Comparison of ENCODE assay signal across 21 cellular contexts in genomic region chr7:42218248-42218647, GRCh38. TPM values are rescaled to one million over a fixed set of nuclear protein-coding genes. Genes with fewer than 3 reads are reported as not detected.
"Had no signal": no experiment of that assay in that cellular context is flagged by ENCODE, and none has a peak within 500 bp of the region (broad histone marks: within the 10 kb centered on the region; RNA-seq: fewer than 3 reads in every experiment).

No MANE protein-coding gene starts in this region.

- DNase-seq: activated B cell treated with CpG ODN at 0.5 μM for 24 hours; activated CD4-positive, alpha-beta T cell treated with anti-CD3 and anti-CD28 coated beads for 36 hours; activated CD4-positive, alpha-beta T cell treated with anti-CD3 and anti-CD28 coated beads, Interleukin-2, amount 50 U/mL, for 4 hours; activated CD8-positive, alpha-beta memory T cell treated with anti-CD3 and anti-CD28 coated beads for 24 hours; activated CD8-positive, alpha-beta memory T cell treated with anti-CD3 and anti-CD28 coated beads, Interleukin-2, amount 50 U/mL, for 4 hours; activated naive CD4-positive, alpha-beta T cell; activated T-cell treated with anti-CD3 and anti-CD28 coated beads, Interleukin-2, amount 50 U/mL, for 4 hours; amniotic stem cell; cerebellar nuclear complex; foreskin fibroblast; naive B cell; stimulated activated CD4-positive, alpha-beta T cell treated with anti-CD3 and anti-CD28 coated beads, Interleukin-12 subunit alpha, Interleukin-12 subunit beta, amount 100 ng/mL, for 4 hours; stimulated activated naive CD8-positive, alpha-beta T cell treated with anti-CD3 and anti-CD28 coated beads, Interleukin-15, amount 100 ng/mL, for 72 hours; T1000 had no signal

- H3K4me1 Mint-ChIP-seq: activated B cell treated with CpG ODN at 0.5 μM for 24 hours; activated CD4-positive, alpha-beta T cell treated with anti-CD3 and anti-CD28 coated beads for 36 hours; memory B cell; naive B cell; stimulated activated naive CD8-positive, alpha-beta T cell treated with anti-CD3 and anti-CD28 coated beads, Interleukin-15, amount 100 ng/mL, for 72 hours had no signal

- H3K27ac Mint-ChIP-seq: activated B cell treated with CpG ODN at 0.5 μM for 24 hours; activated CD4-positive, alpha-beta T cell treated with anti-CD3 and anti-CD28 coated beads for 36 hours; activated naive CD8-positive, alpha-beta T cell; activated T-helper 2 cell treated with anti-CD3 and anti-CD28 coated beads, Interferon-gamma antibody, Interleukin-2, Interleukin-4, amounts not matched to agents 10 μg/mL and 5 μg/mL and 100 μg/mL, durations not matched to agents 14 hours and 24 hours and 36 hours; memory B cell; naive B cell; stimulated activated naive CD8-positive, alpha-beta T cell treated with anti-CD3 and anti-CD28 coated beads, Interleukin-15, amount 100 ng/mL, for 72 hours had no signal

- ATAC-seq: activated CD4-positive, alpha-beta T cell treated with anti-CD3 and anti-CD28 coated beads for 36 hours; activated T-cell treated with anti-CD3 and anti-CD28 coated beads, Interleukin-2, amount 50 U/mL, for 4 hours; stimulated activated naive CD8-positive, alpha-beta T cell treated with anti-CD3 and anti-CD28 coated beads, Interleukin-15, amount 100 ng/mL, for 72 hours had no signal

- H3K27me3 Mint-ChIP-seq: activated B cell treated with CpG ODN at 0.5 μM for 24 hours had no signal

- H3K27ac ChIP-seq: coronary artery, hepatocyte had no signal

- H3K36me3 ChIP-seq: prostate gland, tibial nerve had no signal

- H3K36me3 Mint-ChIP-seq: activated naive CD8-positive, alpha-beta T cell; memory B cell; naive B cell had no signal

- H3K4me1 ChIP-seq: prostate gland had no signal

- H3K4me3 Mint-ChIP-seq: activated B cell treated with CpG ODN at 0.5 μM for 24 hours; activated CD4-positive, alpha-beta T cell treated with anti-CD3 and anti-CD28 coated beads for 36 hours; activated naive CD8-positive, alpha-beta T cell; activated T-cell treated with anti-CD3 and anti-CD28 coated beads, Interleukin-2, amount 50 U/mL, for 4 hours; memory B cell; naive B cell; stimulated activated naive CD8-positive, alpha-beta T cell treated with anti-CD3 and anti-CD28 coated beads, Interleukin-15, amount 100 ng/mL, for 72 hours had no signal

- H3K4me3 ChIP-seq: coronary artery, hepatocyte, prostate gland, tibial nerve had no signal

- H3K9me3 ChIP-seq: prostate gland, tibial nerve had no signal

- H3K27me3 ChIP-seq: hepatocyte, tibial nerve had no signal

- H3K4me2 ChIP-seq: hepatocyte had no signal

- H3K9me3 Mint-ChIP-seq: activated B cell treated with CpG ODN at 0.5 μM for 24 hours; activated T-cell treated with anti-CD3 and anti-CD28 coated beads, Interleukin-2, amount 50 U/mL, for 4 hours; activated T-helper 2 cell treated with anti-CD3 and anti-CD28 coated beads, Interferon-gamma antibody, Interleukin-2, Interleukin-4, amounts not matched to agents 10 μg/mL and 5 μg/mL and 100 μg/mL, durations not matched to agents 14 hours and 24 hours and 36 hours; memory B cell; stimulated activated naive CD8-positive, alpha-beta T cell treated with anti-CD3 and anti-CD28 coated beads, Interleukin-15, amount 100 ng/mL, for 72 hours had no signal

RNA-seq across cellular contexts. Expression of gene GLI3, which starts 18.8 kb away (rescaled TPM):
- total RNA-seq: activated B cell treated with CpG ODN at 0.5 μM for 24 hours; activated T-helper 2 cell treated with anti-CD3 and anti-CD28 coated beads, Interferon-gamma antibody, Interleukin-2, Interleukin-4, amounts not matched to agents 10 μg/mL and 5 μg/mL and 100 μg/mL, durations not matched to agents 14 hours and 24 hours and 36 hours had no signal
